In the genomic region with DNA sequence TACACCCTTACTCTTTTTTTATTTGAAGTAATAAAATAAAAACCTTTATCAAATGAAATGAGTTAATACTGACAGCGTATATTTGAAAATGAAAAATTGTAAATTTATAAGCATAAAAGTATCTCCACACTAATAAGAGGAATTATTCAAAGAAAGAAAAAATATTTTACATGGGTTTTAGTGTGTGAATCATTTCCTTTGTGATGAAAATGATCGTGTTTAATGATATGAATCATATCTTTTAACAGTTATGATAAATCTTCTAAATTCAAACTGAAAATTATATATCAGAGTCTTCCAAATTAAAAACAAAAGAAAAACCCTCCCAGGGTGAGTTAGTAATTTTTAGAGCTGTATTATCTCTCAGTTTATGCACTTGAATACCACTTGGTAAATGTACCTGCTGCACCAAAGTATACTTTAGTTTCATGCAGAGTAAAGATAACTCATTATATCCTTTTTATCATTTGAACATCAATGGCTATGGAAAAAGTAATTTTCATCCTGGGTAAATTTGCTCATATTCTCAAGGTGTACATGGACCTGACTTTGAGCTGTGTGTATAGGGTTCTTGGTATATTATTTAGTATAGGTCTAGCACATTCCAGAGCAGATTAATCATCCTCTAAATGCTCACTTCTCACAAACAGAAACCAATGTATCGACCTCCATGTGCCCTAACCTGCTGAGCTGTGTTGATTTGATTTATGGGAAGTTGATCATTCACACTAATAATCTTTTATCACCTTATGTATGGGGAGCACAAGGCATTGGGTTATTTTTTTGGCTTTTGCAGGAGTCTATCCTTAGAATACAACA, we compare ENCODE assay signal across 1 cellular context.
TF ChIP-seq lines count a peak whose summit lies in the region.

No MANE protein-coding gene starts in this region.

TF ChIP-seq in IMR-90, 13 proteins besides CTCF, POLR2A, EP300 and RAD21 (continued from another document):
- TF ChIP-seq BHLHE40 (IDR thresholded peaks at IDR 0.05; ENCODE audit: low read depth, low read length): no peak
